In the genomic region with DNA sequence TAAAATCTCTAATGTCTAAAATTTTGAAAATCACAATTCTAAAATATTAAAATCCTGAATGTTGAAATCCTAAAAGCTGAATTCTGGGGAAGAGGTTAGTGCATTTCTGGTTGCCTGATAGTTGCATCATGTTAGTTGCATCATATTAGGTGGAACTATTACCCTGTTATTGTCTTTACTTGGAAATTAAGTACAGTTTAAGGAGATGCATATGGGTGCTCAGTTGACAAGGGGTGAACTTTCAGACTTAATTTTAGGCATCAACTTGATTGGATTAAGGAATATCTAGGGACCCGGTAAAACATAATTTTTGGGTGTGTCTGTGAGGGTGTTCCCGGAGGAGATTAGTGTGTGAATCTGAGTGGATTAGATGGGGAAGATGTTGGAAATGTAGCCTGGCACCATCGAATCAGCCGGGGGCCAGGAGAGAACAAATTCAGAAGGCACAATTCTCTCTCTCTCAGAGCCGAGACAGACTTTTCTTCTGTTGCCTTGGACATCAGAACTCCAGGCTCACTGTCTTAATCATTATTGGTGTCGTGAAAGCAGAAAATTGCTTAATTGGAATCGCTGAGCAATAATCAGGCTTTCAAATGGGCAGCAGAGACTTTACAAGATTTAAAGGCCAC, we compare ENCODE assay signal across 1 cellular context.
TF ChIP-seq lines count a peak whose summit lies in the region.

No MANE protein-coding gene starts in this region.

TF ChIP-seq in GM23338, 12 proteins besides CTCF, POLR2A, EP300 and RAD21 (continued from another document):
- TF ChIP-seq, protein P1, sequence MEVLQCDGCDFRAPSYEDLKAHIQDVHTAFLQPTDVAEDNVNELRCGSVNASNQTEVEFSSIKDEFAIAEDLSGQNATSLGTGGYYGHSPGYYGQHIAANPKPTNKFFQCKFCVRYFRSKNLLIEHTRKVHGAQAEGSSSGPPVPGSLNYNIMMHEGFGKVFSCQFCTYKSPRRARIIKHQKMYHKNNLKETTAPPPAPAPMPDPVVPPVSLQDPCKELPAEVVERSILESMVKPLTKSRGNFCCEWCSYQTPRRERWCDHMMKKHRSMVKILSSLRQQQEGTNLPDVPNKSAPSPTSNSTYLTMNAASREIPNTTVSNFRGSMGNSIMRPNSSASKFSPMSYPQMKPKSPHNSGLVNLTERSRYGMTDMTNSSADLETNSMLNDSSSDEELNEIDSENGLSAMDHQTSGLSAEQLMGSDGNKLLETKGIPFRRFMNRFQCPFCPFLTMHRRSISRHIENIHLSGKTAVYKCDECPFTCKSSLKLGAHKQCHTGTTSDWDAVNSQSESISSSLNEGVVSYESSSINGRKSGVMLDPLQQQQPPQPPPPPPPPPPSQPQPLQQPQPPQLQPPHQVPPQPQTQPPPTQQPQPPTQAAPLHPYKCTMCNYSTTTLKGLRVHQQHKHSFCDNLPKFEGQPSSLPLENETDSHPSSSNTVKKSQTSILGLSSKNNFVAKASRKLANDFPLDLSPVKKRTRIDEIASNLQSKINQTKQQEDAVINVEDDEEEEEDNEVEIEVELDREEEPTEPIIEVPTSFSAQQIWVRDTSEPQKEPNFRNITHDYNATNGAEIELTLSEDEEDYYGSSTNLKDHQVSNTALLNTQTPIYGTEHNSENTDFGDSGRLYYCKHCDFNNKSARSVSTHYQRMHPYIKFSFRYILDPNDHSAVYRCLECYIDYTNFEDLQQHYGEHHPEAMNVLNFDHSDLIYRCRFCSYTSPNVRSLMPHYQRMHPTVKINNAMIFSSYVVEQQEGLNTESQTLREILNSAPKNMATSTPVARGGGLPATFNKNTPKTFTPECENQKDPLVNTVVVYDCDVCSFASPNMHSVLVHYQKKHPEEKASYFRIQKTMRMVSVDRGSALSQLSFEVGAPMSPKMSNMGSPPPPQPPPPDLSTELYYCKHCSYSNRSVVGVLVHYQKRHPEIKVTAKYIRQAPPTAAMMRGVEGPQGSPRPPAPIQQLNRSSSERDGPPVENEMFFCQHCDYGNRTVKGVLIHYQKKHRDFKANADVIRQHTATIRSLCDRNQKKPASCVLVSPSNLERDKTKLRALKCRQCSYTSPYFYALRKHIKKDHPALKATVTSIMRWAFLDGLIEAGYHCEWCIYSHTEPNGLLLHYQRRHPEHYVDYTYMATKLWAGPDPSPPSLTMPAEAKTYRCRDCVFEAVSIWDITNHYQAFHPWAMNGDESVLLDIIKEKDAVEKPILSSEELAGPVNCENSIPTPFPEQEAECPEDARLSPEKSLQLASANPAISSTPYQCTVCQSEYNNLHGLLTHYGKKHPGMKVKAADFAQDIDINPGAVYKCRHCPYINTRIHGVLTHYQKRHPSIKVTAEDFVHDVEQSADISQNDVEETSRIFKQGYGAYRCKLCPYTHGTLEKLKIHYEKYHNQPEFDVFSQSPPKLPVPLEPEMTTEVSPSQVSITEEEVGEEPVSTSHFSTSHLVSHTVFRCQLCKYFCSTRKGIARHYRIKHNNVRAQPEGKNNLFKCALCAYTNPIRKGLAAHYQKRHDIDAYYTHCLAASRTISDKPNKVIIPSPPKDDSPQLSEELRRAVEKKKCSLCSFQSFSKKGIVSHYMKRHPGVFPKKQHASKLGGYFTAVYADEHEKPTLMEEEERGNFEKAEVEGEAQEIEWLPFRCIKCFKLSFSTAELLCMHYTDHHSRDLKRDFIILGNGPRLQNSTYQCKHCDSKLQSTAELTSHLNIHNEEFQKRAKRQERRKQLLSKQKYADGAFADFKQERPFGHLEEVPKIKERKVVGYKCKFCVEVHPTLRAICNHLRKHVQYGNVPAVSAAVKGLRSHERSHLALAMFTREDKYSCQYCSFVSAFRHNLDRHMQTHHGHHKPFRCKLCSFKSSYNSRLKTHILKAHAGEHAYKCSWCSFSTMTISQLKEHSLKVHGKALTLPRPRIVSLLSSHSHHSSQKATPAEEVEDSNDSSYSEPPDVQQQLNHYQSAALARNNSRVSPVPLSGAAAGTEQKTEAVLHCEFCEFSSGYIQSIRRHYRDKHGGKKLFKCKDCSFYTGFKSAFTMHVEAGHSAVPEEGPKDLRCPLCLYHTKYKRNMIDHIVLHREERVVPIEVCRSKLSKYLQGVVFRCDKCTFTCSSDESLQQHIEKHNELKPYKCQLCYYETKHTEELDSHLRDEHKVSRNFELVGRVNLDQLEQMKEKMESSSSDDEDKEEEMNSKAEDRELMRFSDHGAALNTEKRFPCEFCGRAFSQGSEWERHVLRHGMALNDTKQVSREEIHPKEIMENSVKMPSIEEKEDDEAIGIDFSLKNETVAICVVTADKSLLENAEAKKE (CRISPR knock-in tag; IDR thresholded peaks at IDR 0.05) = no peak
- TF ChIP-seq ZNF331 (CRISPR knock-in tag; IDR thresholded peaks at IDR 0.05; ENCODE audit: low read depth) (no peak), JUNB (IDR thresholded peaks at IDR 0.05; ENCODE audit: unreplicated experiment) (no peak), POLR2AphosphoS5 (IDR thresholded peaks at IDR 0.05; ENCODE audit: low read depth) (no peak), CREB1 (CRISPR knock-in tag; IDR thresholded peaks at IDR 0.05; ENCODE audit: low read depth) (no peak), ZNF114 (CRISPR knock-in tag; IDR thresholded peaks at IDR 0.05) (no peak), STAT1 (IDR thresholded peaks at IDR 0.05; ENCODE audit: unreplicated experiment) (no peak), EZH2 (IDR thresholded peaks at IDR 0.05; ENCODE audit: low read depth, unreplicated experiment) (no peak)
- TF ChIP-seq, protein P2, sequence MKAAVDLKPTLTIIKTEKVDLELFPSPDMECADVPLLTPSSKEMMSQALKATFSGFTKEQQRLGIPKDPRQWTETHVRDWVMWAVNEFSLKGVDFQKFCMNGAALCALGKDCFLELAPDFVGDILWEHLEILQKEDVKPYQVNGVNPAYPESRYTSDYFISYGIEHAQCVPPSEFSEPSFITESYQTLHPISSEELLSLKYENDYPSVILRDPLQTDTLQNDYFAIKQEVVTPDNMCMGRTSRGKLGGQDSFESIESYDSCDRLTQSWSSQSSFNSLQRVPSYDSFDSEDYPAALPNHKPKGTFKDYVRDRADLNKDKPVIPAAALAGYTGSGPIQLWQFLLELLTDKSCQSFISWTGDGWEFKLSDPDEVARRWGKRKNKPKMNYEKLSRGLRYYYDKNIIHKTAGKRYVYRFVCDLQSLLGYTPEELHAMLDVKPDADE (IDR thresholded peaks at IDR 0.05) = no peak
- TF ChIP-seq, protein P3, sequence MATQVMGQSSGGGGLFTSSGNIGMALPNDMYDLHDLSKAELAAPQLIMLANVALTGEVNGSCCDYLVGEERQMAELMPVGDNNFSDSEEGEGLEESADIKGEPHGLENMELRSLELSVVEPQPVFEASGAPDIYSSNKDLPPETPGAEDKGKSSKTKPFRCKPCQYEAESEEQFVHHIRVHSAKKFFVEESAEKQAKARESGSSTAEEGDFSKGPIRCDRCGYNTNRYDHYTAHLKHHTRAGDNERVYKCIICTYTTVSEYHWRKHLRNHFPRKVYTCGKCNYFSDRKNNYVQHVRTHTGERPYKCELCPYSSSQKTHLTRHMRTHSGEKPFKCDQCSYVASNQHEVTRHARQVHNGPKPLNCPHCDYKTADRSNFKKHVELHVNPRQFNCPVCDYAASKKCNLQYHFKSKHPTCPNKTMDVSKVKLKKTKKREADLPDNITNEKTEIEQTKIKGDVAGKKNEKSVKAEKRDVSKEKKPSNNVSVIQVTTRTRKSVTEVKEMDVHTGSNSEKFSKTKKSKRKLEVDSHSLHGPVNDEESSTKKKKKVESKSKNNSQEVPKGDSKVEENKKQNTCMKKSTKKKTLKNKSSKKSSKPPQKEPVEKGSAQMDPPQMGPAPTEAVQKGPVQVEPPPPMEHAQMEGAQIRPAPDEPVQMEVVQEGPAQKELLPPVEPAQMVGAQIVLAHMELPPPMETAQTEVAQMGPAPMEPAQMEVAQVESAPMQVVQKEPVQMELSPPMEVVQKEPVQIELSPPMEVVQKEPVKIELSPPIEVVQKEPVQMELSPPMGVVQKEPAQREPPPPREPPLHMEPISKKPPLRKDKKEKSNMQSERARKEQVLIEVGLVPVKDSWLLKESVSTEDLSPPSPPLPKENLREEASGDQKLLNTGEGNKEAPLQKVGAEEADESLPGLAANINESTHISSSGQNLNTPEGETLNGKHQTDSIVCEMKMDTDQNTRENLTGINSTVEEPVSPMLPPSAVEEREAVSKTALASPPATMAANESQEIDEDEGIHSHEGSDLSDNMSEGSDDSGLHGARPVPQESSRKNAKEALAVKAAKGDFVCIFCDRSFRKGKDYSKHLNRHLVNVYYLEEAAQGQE (IDR thresholded peaks at IDR 0.05; ENCODE audit: unreplicated experiment) = no peak
